Comparison of ENCODE assay signal across 8 cellular contexts in the genomic region with DNA sequence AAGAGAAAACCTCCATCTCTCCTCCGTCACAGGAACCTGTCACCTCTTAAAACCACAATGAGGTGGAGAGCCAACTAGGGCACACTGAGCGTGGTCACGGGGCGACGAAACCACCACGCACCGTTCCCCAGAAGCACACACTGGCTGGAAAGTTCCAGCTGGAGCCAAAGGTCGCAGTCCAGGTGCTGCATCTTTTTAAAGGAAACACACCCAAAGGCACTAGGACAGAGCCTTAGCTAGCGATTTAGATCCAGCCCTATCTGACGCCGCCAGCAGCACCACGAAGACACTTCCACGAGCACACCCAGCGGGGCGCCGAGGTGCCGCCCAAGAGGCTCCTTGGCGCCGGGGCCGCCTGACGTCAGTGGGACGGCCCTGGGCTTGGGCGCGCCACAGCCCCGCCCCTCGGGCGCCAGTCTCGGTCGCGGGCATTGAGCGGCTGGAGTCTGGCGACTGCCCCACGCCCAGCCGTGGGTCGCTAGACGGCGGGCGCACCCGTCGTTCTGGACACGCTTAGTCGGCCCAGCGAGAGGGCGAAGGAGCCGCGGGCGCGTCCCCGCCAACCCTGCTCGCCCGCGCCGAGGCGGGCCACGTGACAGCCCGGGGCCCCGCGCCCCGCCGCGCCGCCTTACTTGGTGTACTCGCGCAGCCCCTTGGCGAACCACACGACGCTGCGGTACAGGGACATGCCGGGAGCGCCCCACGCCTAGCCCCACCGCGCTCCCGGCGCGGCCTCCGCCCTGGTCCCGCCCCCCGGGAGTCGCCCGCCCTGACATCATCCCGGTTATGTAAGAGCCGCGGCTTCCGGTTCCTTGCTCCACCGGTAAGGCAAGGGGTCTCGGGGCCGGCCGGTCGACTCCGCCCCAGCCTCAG. TPM values are rescaled to one million over a fixed set of nuclear protein-coding genes. Genes with fewer than 3 reads are reported as not detected.
A peak's percentile ranks its signal among the peaks of the same experiment; 100 is the strongest.
DNase-seq lines count a peak whose midpoint lies in the region; ATAC-seq and TF ChIP-seq lines count a peak whose summit lies in the region.

A gene with protein sequence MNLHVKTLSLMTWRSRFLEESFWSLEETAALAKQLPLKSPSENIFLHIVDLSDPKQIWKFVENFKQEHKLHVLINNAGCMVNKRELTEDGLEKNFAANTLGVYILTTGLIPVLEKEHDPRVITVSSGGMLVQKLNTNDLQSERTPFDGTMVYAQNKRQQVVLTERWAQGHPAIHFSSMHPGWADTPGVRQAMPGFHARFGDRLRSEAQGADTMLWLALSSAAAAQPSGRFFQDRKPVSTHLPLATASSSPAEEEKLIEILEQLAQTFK (minus strand): TSS at position 742 of the 873 bp plus-strand sequence. CDS start 4,504 bp downstream, outside the sequence.

- intact Hi-C loops in A673 (cut with micrococcal nuclease; ENCODE audit: unreplicated experiment) = loop anchor here (1.0 to 10.0 kb wide), 2 partner anchors 16 to 659 kb away; no protein-coding TSS in a partner anchor
- intact Hi-C loops in mammary epithelial cell (cut with micrococcal nuclease) = loop anchor here (5.0 kb wide), 2 partner anchors 161 to 399 kb away; no protein-coding TSS in a partner anchor

- 2% methylated on average over 29 of the region's 91 CpGs for WGBS in mammary epithelial cell (ENCODE audit: low coverage, missing lambda C conversion rate)

- BruUV-seq in A673 (replicated peaks; lab: Mats Ljungman, UMichigan) (no TSS peak), mammary epithelial cell (replicated peaks; lab: Mats Ljungman, UMichigan) (no TSS peak)

- peak within 1 kb of the TSS; percentile 81 for H3K4me2 ChIP-seq in mammary epithelial cell (ENCODE audit: insufficient read depth, low read depth, low read length)

- dilution Hi-C loops in mammary epithelial cell (cut with HindIII; ENCODE audit: low sequenced_read_pairs) = no loop called here

- peak within 1 kb of the TSS; percentile 69 for H3K4me3 ChIP-seq in A673 (ENCODE audit: low read depth, low read length, poor library complexity, severe bottlenecking)
- H3K4me3 ChIP-seq in WERI-Rb-1 (ENCODE audit: low read depth, low read length) = peak within 1 kb of the TSS; percentile 59
- peak within 1 kb of the TSS; percentile 73 to 84 (median 75) for H3K4me3 ChIP-seq in mammary epithelial cell (replicated peaks in 1 of 3; ENCODE audit: insufficient read depth in 1 of 3, low read depth in 2 of 3, low read length in 3 of 3)

- POLR2A ChIA-PET in A673 (lab: Charles Lee; ENCODE audit: low non-redundant PET) = no interaction called here

- CTCF ChIA-PET in A673 (lab: Charles Lee) = no interaction called here
- CTCF ChIA-PET in mammary epithelial cell (lab: Charles Lee; ENCODE audit: low non-redundant PET) = interaction anchor here (0.6 to 1.1 kb wide), 2 partner anchors 678 kb away, joined by 3 to 5 read pairs; no protein-coding TSS in a partner anchor

- H3K36me3 ChIP-seq in A673 (ENCODE audit: insufficient read depth, low read length, poor library complexity, severe bottlenecking) (no peaks in the 10 kb centered on the region), WERI-Rb-1 (no peaks in the 10 kb centered on the region), mammary epithelial cell (ENCODE audit: insufficient read depth, low read length) (no peaks in the 10 kb centered on the region)

- H2AFZ ChIP-seq in mammary epithelial cell (ENCODE audit: low read depth, low read length) = peak within 1 kb of the TSS; percentile 82

- TF ChIP-seq CTCF in A673 (conservative IDR thresholded peaks at IDR 0.05; ENCODE audit: low read depth, low read length) (no peak), WERI-Rb-1 (IDR thresholded peaks at IDR 0.05; ENCODE audit: low read depth, low read length) (no peak), mammary epithelial cell (conservative IDR thresholded peaks at IDR 0.05 in 1 of 2, IDR thresholded peaks at IDR 0.05 in 1 of 2; ENCODE audit: extremely low read depth in 1 of 2, insufficient read depth in 1 of 2, low read depth in 1 of 2, low read length in 2 of 2) (peak in 1 of 2 donors; percentile 16)

- ATAC-seq in GM18508 (IDR thresholded peaks at IDR 0.05; ENCODE audit: insufficient read depth, unreplicated experiment) (peak; percentile 46), HG02973 (IDR thresholded peaks at IDR 0.05; ENCODE audit: unreplicated experiment) (peak; percentile 88)

- H3K4me1 ChIP-seq in A673 (ENCODE audit: insufficient read depth, low read length, poor library complexity, severe bottlenecking) (peaks cover 21% of the 10 kb centered on the region), mammary epithelial cell (ENCODE audit: insufficient read depth, low read length) (peaks cover 22% of the 10 kb centered on the region)

- H3K79me2 ChIP-seq in mammary epithelial cell (ENCODE audit: insufficient read depth, low read length) = no peaks in the 10 kb centered on the region

- H3K27ac ChIP-seq in A673 (ENCODE audit: low read depth, low read length, poor library complexity, severe bottlenecking) = peak within 1 kb of the TSS; percentile 96
- H3K27ac ChIP-seq in WERI-Rb-1 = peak within 1 kb of the TSS; percentile 88
- H3K27ac ChIP-seq in mammary epithelial cell (ENCODE audit: insufficient read depth, low read depth, low read length) = peak within 1 kb of the TSS; percentile 87

- in situ Hi-C loops in mammary epithelial cell (cut with MboI; ENCODE audit: low sequenced_read_pairs in 2 of 2) = loop anchor here in 1 of 2 donors (10.0 kb wide), 1 partner anchor 321 kb away; the partner anchor contains the start of gene NEK5

- no peaks in the 10 kb centered on the region for H4K20me1 ChIP-seq in mammary epithelial cell (ENCODE audit: insufficient read depth, low read length)

- H3K9me3 ChIP-seq in A673 (ENCODE audit: low read depth, low read length, poor library complexity, severe bottlenecking) = no peaks in the 10 kb centered on the region
- no peaks in the 10 kb centered on the region for H3K9me3 ChIP-seq in WERI-Rb-1 (ENCODE audit: severe bottlenecking)
- no peaks in the 10 kb centered on the region for H3K9me3 ChIP-seq in mammary epithelial cell (replicated peaks; ENCODE audit: insufficient read depth, low read length)

- H3K27me3 ChIP-seq in A673 (replicated peaks; ENCODE audit: insufficient read depth, low read depth, low read length, poor library complexity) = no peaks in the 10 kb centered on the region
- no peaks in the 10 kb centered on the region for H3K27me3 ChIP-seq in WERI-Rb-1 (ENCODE audit: insufficient read depth, low read depth, severe bottlenecking)
- no peaks in the 10 kb centered on the region for H3K27me3 ChIP-seq in mammary epithelial cell (ENCODE audit: insufficient read depth, low read length)

- H3K9ac ChIP-seq in mammary epithelial cell (ENCODE audit: insufficient read depth, low read length) = peak within 1 kb of the TSS; percentile 85

- DNase-seq in A673 (ENCODE audit: low spot score) (peak; percentile 93), NCI-H2171 (lab: John Stamatoyannopoulos, UW) (peak; percentile 92), WERI-Rb-1 (peak; percentile 69), mammary epithelial cell (peak; percentile 80), iPS-NIHi7 (ENCODE audit: extremely low spot score) (peak; percentile 93), smooth muscle cell of the brain vasculature (ENCODE audit: low read depth, low spot score) (peak; percentile 56)

RNA-seq across cellular contexts. Expression of the gene that starts here (rescaled TPM):
- total RNA-seq in A673 (2021) (2.8 and 3.1 TPM in 2 replicates), mammary epithelial cell (1 to 10 TPM; 5.5 to 8.7 TPM)
- 4.0 TPM for polyA plus RNA-seq in mammary epithelial cell
- not detected for polyA minus RNA-seq in mammary epithelial cell

Comparison
In these comparisons a context has a peak if more than half of its experiments do, and no peak if none do; other contexts are left out.
1. Peak in every context shown above with its lines: DNase-seq, ATAC-seq, H3K4me3 ChIP-seq and H3K27ac ChIP-seq.